Comparison of ENCODE assay signal across 1 cellular context in the genomic region with DNA sequence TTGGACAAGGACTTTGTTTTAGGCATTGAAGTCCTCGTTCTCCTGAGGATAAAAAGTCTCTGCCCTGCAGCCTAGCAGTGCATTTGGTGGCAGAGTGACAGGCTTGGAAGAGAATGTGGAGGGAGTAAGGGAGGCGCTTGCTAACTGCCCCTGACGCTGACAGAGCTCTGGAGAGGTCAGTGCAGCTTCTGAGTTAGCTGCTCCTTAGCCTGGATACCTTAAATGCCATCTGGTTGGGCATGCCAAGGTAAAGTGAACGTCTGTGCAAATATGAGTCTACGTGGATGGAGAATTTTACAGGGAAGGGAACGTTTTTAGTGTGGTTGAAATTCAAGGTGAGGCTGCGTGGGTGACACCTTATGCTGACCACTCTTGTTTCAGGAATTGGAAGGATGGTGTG.
TF ChIP-seq lines count a peak whose summit lies in the region.

No MANE protein-coding gene starts in this region.

TF ChIP-seq in H1, 55 proteins besides CTCF, POLR2A, EP300 and RAD21:
- TF ChIP-seq FOSL1 (IDR thresholded peaks at IDR 0.05; ENCODE audit: insufficient read depth, low read depth, low read length): no peak
